In genomic region chr4:159487284-159487747, GRCh38 we compare ENCODE assay signal across 8 cellular contexts.
A peak's percentile ranks its signal among the peaks of the same experiment; 100 is the strongest.
DNase-seq lines count a peak whose midpoint lies in the region; ATAC-seq, FAIRE-seq and TF ChIP-seq lines count a peak whose summit lies in the region.

No MANE protein-coding gene starts in this region.

- DNase-seq in BJ (ENCODE audit: low read depth) (peak; percentile 3), NCI-H1092 treated with DMSO at 0.1 percent for 48 hours (lab: John Stamatoyannopoulos, UW) (peak; percentile 73), T1000 (lab: John Stamatoyannopoulos, UW) (peak; percentile 16), endothelial cell of umbilical vein (ENCODE audit: low read depth, low spot score) (peak; percentile 65), middle frontal gyrus (ENCODE audit: extremely low spot score, low spot score) (peak; percentile 22), aorta (no peak)

- no peak for TF ChIP-seq POLR2A in endothelial cell of umbilical vein (IDR thresholded peaks at IDR 0.05; ENCODE audit: low read depth, low read length)

- dilution Hi-C loops in endothelial cell of umbilical vein (cut with MboI; ENCODE audit: extremely low pct_ligation_motif_present, low sequenced_read_pairs): no loop called here

- H3K27ac ChIP-seq in endothelial cell of umbilical vein (ENCODE audit: insufficient read depth, low read depth, low read length) (no peak overlapping the region), aorta (ENCODE audit: low read depth in 1 of 2, low read length in 2 of 2) (no peak overlapping the region)

- peak; percentile 74 for TF ChIP-seq CTCF in BJ (IDR thresholded peaks at IDR 0.05; ENCODE audit: insufficient read depth, low read depth, low read length)
- peak; percentile 68 to 70 for TF ChIP-seq CTCF in endothelial cell of umbilical vein (IDR thresholded peaks at IDR 0.05; ENCODE audit: extremely low read depth in 1 of 2, insufficient read depth in 1 of 2, low read depth in 1 of 2, low read length in 2 of 2)

- no peak overlapping the region for H3K4me2 ChIP-seq in endothelial cell of umbilical vein (ENCODE audit: insufficient read depth, low read length)

- H3K27me3 ChIP-seq in BJ (ENCODE audit: control insufficient read depth, insufficient read depth, low read length): peaks cover 3% of the 10 kb centered on the region; the same call in 1 of the 2 replicates
- H3K27me3 ChIP-seq in endothelial cell of umbilical vein (ENCODE audit: control insufficient read depth in 2 of 2, insufficient read depth in 2 of 2, low read length in 2 of 2): peaks cover 18 to 29% of the 10 kb centered on the region in 2 experiments
- H3K27me3 ChIP-seq in aorta (ENCODE audit: control insufficient read depth in 1 of 2, insufficient read depth in 2 of 2, low read length in 1 of 2): peaks cover 0 to 2% of the 10 kb centered on the region in 2 donors

- no peaks in the 10 kb centered on the region for H3K36me3 ChIP-seq in BJ (ENCODE audit: control insufficient read depth, insufficient read depth, low read length)
- no peaks in the 10 kb centered on the region for H3K36me3 ChIP-seq in endothelial cell of umbilical vein (ENCODE audit: control insufficient read depth in 2 of 2, extremely low read depth in 1 of 2, insufficient read depth in 2 of 2, low read length in 2 of 2)
- no peaks in the 10 kb centered on the region for H3K36me3 ChIP-seq in aorta (ENCODE audit: control insufficient read depth in 1 of 2, insufficient read depth in 2 of 2, low read length in 1 of 2)

- 6 to 9% methylated on average over 8 of the region's 8 CpGs for WGBS in aorta, 2 donors

- no TSS peak for BruUV-seq in endothelial cell of umbilical vein (replicated peaks; lab: Mats Ljungman, UMichigan)

- peak; percentile 98 for ATAC-seq in GM18502 (IDR thresholded peaks at IDR 0.05; ENCODE audit: poor library complexity, unreplicated experiment)
- peak; percentile 97 for ATAC-seq in HG02798 (IDR thresholded peaks at IDR 0.05; ENCODE audit: poor library complexity, unreplicated experiment)
- peak; percentile 73 for ATAC-seq in aorta (ENCODE audit: low FRiP score)

- no peaks in the 10 kb centered on the region for H3K79me2 ChIP-seq in endothelial cell of umbilical vein (ENCODE audit: control insufficient read depth, insufficient read depth, low read length)

- CTCF ChIA-PET in BJ (lab: Yijun Ruan, JAX): interaction anchor here (0.6 to 2.5 kb wide), 8 partner anchors 10 to 537 kb away, joined by 3 to 28 read pairs (median 4); no protein-coding TSS in a partner anchor
- CTCF ChIA-PET in endothelial cell of umbilical vein (lab: Charles Lee): interaction anchor here (0.6 to 4.0 kb wide), 14 partner anchors 9 to 1768 kb away, joined by 3 to 26 read pairs (median 6); no protein-coding TSS in a partner anchor

- H3K4me1 ChIP-seq in endothelial cell of umbilical vein (ENCODE audit: control insufficient read depth, extremely low read depth, insufficient read depth, low read length) (no peaks in the 10 kb centered on the region), aorta (ENCODE audit: control insufficient read depth in 1 of 2, insufficient read depth in 2 of 2, low read length in 2 of 2) (no peaks in the 10 kb centered on the region)

- H3K9me3 ChIP-seq in endothelial cell of umbilical vein (replicated peaks; ENCODE audit: control insufficient read depth, insufficient read depth, low read length) (no peaks in the 10 kb centered on the region), aorta (ENCODE audit: control insufficient read depth, low read length) (peaks cover 4% of the 10 kb centered on the region)

- POLR2A ChIA-PET in BJ (lab: Charles Lee) (no interaction called here), endothelial cell of umbilical vein (lab: Charles Lee) (no interaction called here)

- no peak overlapping the region for H3K9ac ChIP-seq in endothelial cell of umbilical vein (replicated peaks; ENCODE audit: extremely low read depth, insufficient read depth, low read length)

- H3K4me3 ChIP-seq in BJ (ENCODE audit: low read depth, low read length): no peak overlapping the region
- H3K4me3 ChIP-seq in endothelial cell of umbilical vein (replicated peaks in 1 of 3; ENCODE audit: insufficient read depth in 1 of 3, low read depth in 1 of 3, low read length in 3 of 3): no peak overlapping the region
- H3K4me3 ChIP-seq in aorta (ENCODE audit: low read length in 2 of 2): no peak overlapping the region

- peak; percentile 83 for FAIRE-seq in endothelial cell of umbilical vein (lab: Jason Lieb, UNC)

- no peaks in the 10 kb centered on the region for H4K20me1 ChIP-seq in endothelial cell of umbilical vein (replicated peaks; ENCODE audit: control insufficient read depth, extremely low read depth, insufficient read depth, low read length)

- no peaks in the 10 kb centered on the region for H3K9me1 ChIP-seq in endothelial cell of umbilical vein (replicated peaks; ENCODE audit: control insufficient read depth, extremely low read depth, insufficient read depth, low read length)

- no peak overlapping the region for H2AFZ ChIP-seq in endothelial cell of umbilical vein (ENCODE audit: low read depth, low read length)

- intact Hi-C loops in endothelial cell of umbilical vein (cut with micrococcal nuclease): loop anchor here (1.0 to 10.0 kb wide), 4 partner anchors 277 to 1837 kb away; no protein-coding TSS in a partner anchor
- intact Hi-C loops in aorta (cut with DNase I): no loop called here

TF ChIP-seq in endothelial cell of umbilical vein, 7 proteins besides CTCF, POLR2A, EP300 and RAD21:
- no peak for TF ChIP-seq JUN (IDR thresholded peaks at IDR 0.05; ENCODE audit: borderline replicate concordance, insufficient read depth, insufficient read length, low read depth)
- no peak for TF ChIP-seq EZH2 (IDR thresholded peaks at IDR 0.05; ENCODE audit: borderline replicate concordance, low read depth, low read length, severe bottlenecking)
- TF ChIP-seq FOS (IDR thresholded peaks at IDR 0.05; ENCODE audit: borderline replicate concordance, insufficient read depth, low read length): no peak
- no peak for TF ChIP-seq POLR2AphosphoS5 (IDR thresholded peaks at IDR 0.05; ENCODE audit: insufficient read depth, low read depth, low read length)
- TF ChIP-seq MAX (IDR thresholded peaks at IDR 0.05; ENCODE audit: insufficient read depth, insufficient read length): no peak
- no peak for TF ChIP-seq MYC (IDR thresholded peaks at IDR 0.05; ENCODE audit: low read depth, low read length)
- no peak for TF ChIP-seq GATA2 (IDR thresholded peaks at IDR 0.05; ENCODE audit: insufficient read depth, insufficient read length, low read depth, low read length)

Comparison
In these comparisons a context has a peak if more than half of its experiments do, and no peak if none do; other contexts are left out.
1. DNase-seq: peak in BJ (single experiment), NCI-H1092 treated with DMSO at 0.1 percent for 48 hours (single experiment), T1000 (single experiment), endothelial cell of umbilical vein (single experiment) and middle frontal gyrus (single experiment); none in aorta (0 of 2).
2. Peak in every context shown above with its lines, with median percentiles within 50 percentile points of each other: ATAC-seq.